Comparison of ENCODE assay signal across 11 cellular contexts in genomic region chr7:136870799-136871487, GRCh38. TPM values are rescaled to one million over a fixed set of nuclear protein-coding genes. Genes with fewer than 3 reads are reported as not detected.
DNase-seq lines count a peak whose midpoint lies in the region; ATAC-seq, FAIRE-seq and TF ChIP-seq lines count a peak whose summit lies in the region.
"Had no signal": no experiment of that assay in that cellular context is flagged by ENCODE, and none has a peak within 500 bp of the region (broad histone marks: within the 10 kb centered on the region; RNA-seq: fewer than 3 reads in every experiment).

No MANE protein-coding gene starts in this region.

- H3K4me3 Mint-ChIP-seq in stimulated activated effector memory CD8-positive, alpha-beta T cell treated with anti-CD3 and anti-CD28 coated beads, Interleukin-12 subunit alpha, Interleukin-12 subunit beta, amount 100 ng/mL, for 72 hours: no peak overlapping the region
- H3K4me3 Mint-ChIP-seq in T-helper 17 cell: no peak overlapping the region
- no peak overlapping the region for H3K4me3 Mint-ChIP-seq in activated T-helper 2 cell treated with anti-CD3 and anti-CD28 coated beads, Interferon-gamma antibody, Interleukin-2, Interleukin-4, amounts not matched to agents 10 μg/mL and 5 μg/mL and 100 μg/mL, durations not matched to agents 14 hours and 24 hours and 36 hours (ENCODE audit: low read depth)
- H3K4me3 Mint-ChIP-seq: stimulated activated memory B cell treated with anti-CD40 and anti-IgM and Interleukin-4, amounts not matched to agents 10 μg/mL and 1 μg/mL and 100 μg/mL, for 72 hours had no signal

- H3K4me1 Mint-ChIP-seq in stimulated activated effector memory CD8-positive, alpha-beta T cell treated with anti-CD3 and anti-CD28 coated beads, Interleukin-12 subunit alpha, Interleukin-12 subunit beta, amount 100 ng/mL, for 72 hours: no peaks in the 10 kb centered on the region
- H3K4me1 Mint-ChIP-seq in T-helper 17 cell: no peaks in the 10 kb centered on the region
- no peaks in the 10 kb centered on the region for H3K4me1 Mint-ChIP-seq in activated T-helper 2 cell treated with anti-CD3 and anti-CD28 coated beads, Interferon-gamma antibody, Interleukin-2, Interleukin-4, amounts not matched to agents 10 μg/mL and 5 μg/mL and 100 μg/mL, durations not matched to agents 14 hours and 24 hours and 36 hours (ENCODE audit: low read depth)

- no peak overlapping the region for H3K9ac ChIP-seq in HUES64 (ENCODE audit: low read depth, low read length)

- H3K27ac ChIP-seq in HUES64 (ENCODE audit: low read depth, low read length) (no peak overlapping the region), coronary artery (no peak overlapping the region)

- H3K36me3 Mint-ChIP-seq in stimulated activated effector memory CD8-positive, alpha-beta T cell treated with anti-CD3 and anti-CD28 coated beads, Interleukin-12 subunit alpha, Interleukin-12 subunit beta, amount 100 ng/mL, for 72 hours: no peaks in the 10 kb centered on the region
- H3K36me3 Mint-ChIP-seq in T-helper 17 cell (ENCODE audit: low read depth): no peaks in the 10 kb centered on the region
- no peaks in the 10 kb centered on the region for H3K36me3 Mint-ChIP-seq in activated T-helper 2 cell treated with anti-CD3 and anti-CD28 coated beads, Interferon-gamma antibody, Interleukin-2, Interleukin-4, amounts not matched to agents 10 μg/mL and 5 μg/mL and 100 μg/mL, durations not matched to agents 14 hours and 24 hours and 36 hours (ENCODE audit: low read depth)
- H3K36me3 Mint-ChIP-seq: stimulated activated memory B cell treated with anti-CD40 and anti-IgM and Interleukin-4, amounts not matched to agents 10 μg/mL and 1 μg/mL and 100 μg/mL, for 72 hours had no signal

- no peak for TF ChIP-seq CTCF in coronary artery (IDR thresholded peaks at IDR 0.05)

- H3K27me3 ChIP-seq in HUES64 (ENCODE audit: insufficient read depth, low read length): peaks cover 79% of the 10 kb centered on the region
- H3K27me3 ChIP-seq: Peyer's patch had no signal

- no peak for DNase-seq in coronary artery (ENCODE audit: low spot score)
- peak; percentile 58 for DNase-seq in islet precursor cell
- DNase-seq in stimulated activated effector memory CD8-positive, alpha-beta T cell treated with anti-CD3 and anti-CD28 coated beads, Interleukin-12 subunit alpha, Interleukin-12 subunit beta, amount 100 ng/mL, for 72 hours (ENCODE audit: low spot score in 2 of 2): no peak
- no peak for DNase-seq in T-helper 17 cell
- DNase-seq in RCC 7860 (ENCODE audit: low spot score): no peak
- no peak for DNase-seq in activated T-helper 2 cell treated with anti-CD3 and anti-CD28 coated beads, Interferon-gamma antibody, Interleukin-2, Interleukin-4, amounts not matched to agents 10 μg/mL and 5 μg/mL and 100 μg/mL, durations not matched to agents 14 hours and 24 hours and 36 hours (ENCODE audit: low spot score)
- no peak for DNase-seq in NCI-H774 (lab: John Stamatoyannopoulos, UW)

- H3K4me3 ChIP-seq in HUES64 (ENCODE audit: low read length) (peak overlapping the region; percentile 49), coronary artery (peak overlapping the region; percentile 61)
- H3K4me3 ChIP-seq: GM12878 had no signal

- H3K9me3 ChIP-seq in HUES64 (ENCODE audit: insufficient read depth, low read depth, low read length) (no peaks in the 10 kb centered on the region), T-helper 17 cell (ENCODE audit: control insufficient read depth, low read length, poor library complexity, severe bottlenecking) (no peaks in the 10 kb centered on the region)
- H3K9me3 ChIP-seq: Peyer's patch had no signal

- 2% methylated on average over 47 of the region's 47 CpGs for WGBS in HUES64

- intact Hi-C loops in activated T-helper 2 cell treated with anti-CD3 and anti-CD28 coated beads, Interferon-gamma antibody, Interleukin-2, Interleukin-4, amounts not matched to agents 10 μg/mL and 5 μg/mL and 100 μg/mL, durations not matched to agents 14 hours and 24 hours and 36 hours (cut with micrococcal nuclease): no loop called here

- ATAC-seq in stimulated activated effector memory CD8-positive, alpha-beta T cell treated with anti-CD3 and anti-CD28 coated beads, Interleukin-12 subunit alpha, Interleukin-12 subunit beta, amount 100 ng/mL, for 72 hours: peak; percentile 32
- no peak for ATAC-seq in T-helper 17 cell
- ATAC-seq: GM12878; stimulated activated memory B cell treated with anti-CD40 and anti-IgM and Interleukin-4, amounts not matched to agents 10 μg/mL and 1 μg/mL and 100 μg/mL, for 72 hours had no signal

- H3K9me3 Mint-ChIP-seq in stimulated activated effector memory CD8-positive, alpha-beta T cell treated with anti-CD3 and anti-CD28 coated beads, Interleukin-12 subunit alpha, Interleukin-12 subunit beta, amount 100 ng/mL, for 72 hours: no peaks in the 10 kb centered on the region
- H3K9me3 Mint-ChIP-seq in activated T-helper 2 cell treated with anti-CD3 and anti-CD28 coated beads, Interferon-gamma antibody, Interleukin-2, Interleukin-4, amounts not matched to agents 10 μg/mL and 5 μg/mL and 100 μg/mL, durations not matched to agents 14 hours and 24 hours and 36 hours: no peaks in the 10 kb centered on the region
- H3K9me3 Mint-ChIP-seq: stimulated activated memory B cell treated with anti-CD40 and anti-IgM and Interleukin-4, amounts not matched to agents 10 μg/mL and 1 μg/mL and 100 μg/mL, for 72 hours had no signal

- peaks cover 19% of the 10 kb centered on the region for H3K4me1 ChIP-seq in HUES64 (ENCODE audit: insufficient read depth, low read length)
- H3K4me1 ChIP-seq: Peyer's patch had no signal

- H3K27me3 Mint-ChIP-seq in T-helper 17 cell: peaks cover 27% of the 10 kb centered on the region
- H3K27me3 Mint-ChIP-seq in activated T-helper 2 cell treated with anti-CD3 and anti-CD28 coated beads, Interferon-gamma antibody, Interleukin-2, Interleukin-4, amounts not matched to agents 10 μg/mL and 5 μg/mL and 100 μg/mL, durations not matched to agents 14 hours and 24 hours and 36 hours (ENCODE audit: low read depth): peaks cover 28% of the 10 kb centered on the region

- no peak for FAIRE-seq in RCC 7860 (lab: Jason Lieb, UNC)
- FAIRE-seq: GM12878 had no signal

- no peaks in the 10 kb centered on the region for H3K36me3 ChIP-seq in HUES64 (ENCODE audit: insufficient read depth, low read length)
- H3K36me3 ChIP-seq: Peyer's patch had no signal

- H3K27ac Mint-ChIP-seq in stimulated activated effector memory CD8-positive, alpha-beta T cell treated with anti-CD3 and anti-CD28 coated beads, Interleukin-12 subunit alpha, Interleukin-12 subunit beta, amount 100 ng/mL, for 72 hours: no peak overlapping the region
- H3K27ac Mint-ChIP-seq in T-helper 17 cell: no peak overlapping the region
- H3K27ac Mint-ChIP-seq in activated T-helper 2 cell treated with anti-CD3 and anti-CD28 coated beads, Interferon-gamma antibody, Interleukin-2, Interleukin-4, amounts not matched to agents 10 μg/mL and 5 μg/mL and 100 μg/mL, durations not matched to agents 14 hours and 24 hours and 36 hours: no peak overlapping the region
- H3K27ac Mint-ChIP-seq: stimulated activated memory B cell treated with anti-CD40 and anti-IgM and Interleukin-4, amounts not matched to agents 10 μg/mL and 1 μg/mL and 100 μg/mL, for 72 hours had no signal

RNA-seq across cellular contexts. Expression of gene CHRM2, which starts 2.5 kb away (rescaled TPM):
- not detected for polyA plus RNA-seq in HUES64 (2013, experiment 1 of 2)
- not detected for polyA plus RNA-seq in HUES64 (2013, experiment 2 of 2)
- not detected for total RNA-seq in T-helper 17 cell
- total RNA-seq in activated T-helper 2 cell treated with anti-CD3 and anti-CD28 coated beads, Interferon-gamma antibody, Interleukin-2, Interleukin-4, amounts not matched to agents 10 μg/mL and 5 μg/mL and 100 μg/mL, durations not matched to agents 14 hours and 24 hours and 36 hours: not detected in 2 replicates
- polyA plus RNA-seq: GM12878 had no signal
